In genomic region chr11:61659413-61660196, GRCh38 we compare ENCODE assay signal across 27 cellular contexts. TPM values are rescaled to one million over a fixed set of nuclear protein-coding genes. Genes with fewer than 3 reads are reported as not detected.
DNase-seq lines count a peak whose midpoint lies in the region; ATAC-seq and TF ChIP-seq lines count a peak whose summit lies in the region.
"Had no signal": no experiment of that assay in that cellular context is flagged by ENCODE, and none has a peak within 500 bp of the region (broad histone marks: within the 10 kb centered on the region; RNA-seq: fewer than 3 reads in every experiment).

No MANE protein-coding gene starts in this region.

- peaks cover 18% of the 10 kb centered on the region for H3K27me3 Mint-ChIP-seq in MCF 10A (ENCODE audit: insufficient read depth, unreplicated experiment)
- H3K27me3 Mint-ChIP-seq in endothelial cell (ENCODE audit: unreplicated experiment) = no peaks in the 10 kb centered on the region

- CTCF ChIA-PET in MCF 10A (lab: Yijun Ruan, JAX) = interaction anchor here (0.6 to 1.0 kb wide), 3 partner anchors 31 to 154 kb away, joined by 3 to 4 read pairs (median 3); no protein-coding TSS in a partner anchor

- no peak for TF ChIP-seq POLR2A in breast epithelium (IDR thresholded peaks at IDR 0.05)

- POLR2A ChIA-PET in MCF 10A (lab: Yijun Ruan, JAX) = interaction anchor here (0.6 kb wide), 1 partner anchor 1718 kb away, joined by 4 read pairs; no protein-coding TSS in a partner anchor

- H3K4me3 Mint-ChIP-seq in MCF 10A (ENCODE audit: unreplicated experiment) (no peak overlapping the region), endothelial cell (ENCODE audit: unreplicated experiment) (no peak overlapping the region)
- H3K4me3 Mint-ChIP-seq: activated CD8-positive, alpha-beta T cell treated with anti-CD3 and anti-CD28 coated beads, Interleukin-2, amount 10 ng/mL, durations not matched to agents 7 days and 5 days; activated naive CD4-positive, alpha-beta T cell treated with anti-CD3 and anti-CD28 coated beads, Interleukin-2, amount 10 ng/mL, durations not matched to agents 7 days and 5 days; central memory CD8-positive, alpha-beta T cell; nephron; stimulated activated naive B cell treated with anti-CD40 and anti-IgM and Interleukin-4, amounts not matched to agents 10 μg/mL and 1 μg/mL and 100 μg/mL, for 72 hours had no signal

- H3K36me3 ChIP-seq in breast epithelium = no peaks in the 10 kb centered on the region
- H3K36me3 ChIP-seq in upper lobe of right lung = no peaks in the 10 kb centered on the region
- H3K36me3 ChIP-seq: HAP-1, SJSA1, thoracic aorta had no signal

- H3K36me3 Mint-ChIP-seq in MCF 10A (ENCODE audit: insufficient read depth, unreplicated experiment) = no peaks in the 10 kb centered on the region
- no peaks in the 10 kb centered on the region for H3K36me3 Mint-ChIP-seq in endothelial cell (ENCODE audit: low read depth, unreplicated experiment)
- H3K36me3 Mint-ChIP-seq: activated naive CD4-positive, alpha-beta T cell treated with anti-CD3 and anti-CD28 coated beads, Interleukin-2, amount 10 ng/mL, durations not matched to agents 7 days and 5 days; stimulated activated naive B cell treated with anti-CD40 and anti-IgM and Interleukin-4, amounts not matched to agents 10 μg/mL and 1 μg/mL and 100 μg/mL, for 72 hours had no signal

- DNase-seq in MCF 10A (ENCODE audit: unreplicated experiment) = no peak
- no peak for DNase-seq in breast epithelium (ENCODE audit: low spot score in 2 of 2)
- DNase-seq in RKO (ENCODE audit: low spot score) = peak; percentile 23
- DNase-seq in endothelial cell (ENCODE audit: low spot score) = no peak
- DNase-seq in upper lobe of right lung = no peak
- no peak for DNase-seq in iPS-NIHi7 (ENCODE audit: extremely low spot score)
- no peak for DNase-seq in AG20443 (ENCODE audit: low spot score)
- DNase-seq in dorsolateral prefrontal cortex = no peak
- DNase-seq: ACHN; activated CD8-positive, alpha-beta T cell treated with anti-CD3 and anti-CD28 coated beads, Interleukin-2, amount 10 ng/mL, durations not matched to agents 7 days and 5 days; activated naive CD4-positive, alpha-beta T cell treated with anti-CD3 and anti-CD28 coated beads, Interleukin-2, amount 10 ng/mL, durations not matched to agents 7 days and 5 days; activated T-cell treated with anti-CD3 and anti-CD28 coated beads, Interleukin-2, amount 50 U/mL, for 48 hours; anterior cingulate cortex; Karpas-422; midbrain; NCI-H146; NCI-H524 treated with DMSO at 0.1 percent for 48 hours; stimulated activated CD4-positive, alpha-beta T cell treated with anti-CD3 and anti-CD28 coated beads, Interleukin-1b, Interleukin-23, amount 100 ng/mL, for 48 hours; stimulated activated naive B cell treated with anti-CD40 and anti-IgM and Interleukin-4, amounts not matched to agents 10 μg/mL and 1 μg/mL and 100 μg/mL, for 72 hours had no signal

- no peak overlapping the region for H3K27ac Mint-ChIP-seq in MCF 10A (ENCODE audit: low read depth, unreplicated experiment)
- H3K27ac Mint-ChIP-seq in endothelial cell (ENCODE audit: unreplicated experiment) = no peak overlapping the region
- H3K27ac Mint-ChIP-seq: activated CD8-positive, alpha-beta T cell treated with anti-CD3 and anti-CD28 coated beads, Interleukin-2, amount 10 ng/mL, durations not matched to agents 7 days and 5 days; activated naive CD4-positive, alpha-beta T cell treated with anti-CD3 and anti-CD28 coated beads, Interleukin-2, amount 10 ng/mL, durations not matched to agents 7 days and 5 days; nephron; stimulated activated naive B cell treated with anti-CD40 and anti-IgM and Interleukin-4, amounts not matched to agents 10 μg/mL and 1 μg/mL and 100 μg/mL, for 72 hours had no signal

- H3K4me1 ChIP-seq in breast epithelium (no peaks in the 10 kb centered on the region), upper lobe of right lung (no peaks in the 10 kb centered on the region)
- H3K4me1 ChIP-seq: SJSA1 had no signal

- no TSS peak for BruUV-seq in MCF 10A (replicated peaks; lab: Mats Ljungman, UMichigan)

- H3K4me3 ChIP-seq in breast epithelium = no peak overlapping the region
- H3K4me3 ChIP-seq in upper lobe of right lung = no peak overlapping the region
- H3K4me3 ChIP-seq in dorsolateral prefrontal cortex = no peak overlapping the region
- H3K4me3 ChIP-seq: HAP-1, SJSA1, thoracic aorta had no signal

- ATAC-seq in upper lobe of right lung = peak; percentile 24
- ATAC-seq: activated CD8-positive, alpha-beta T cell treated with anti-CD3 and anti-CD28 coated beads, Interleukin-2, amount 10 ng/mL, durations not matched to agents 7 days and 5 days; esophagus mucosa; left lobe of liver; stimulated activated naive B cell treated with anti-CD40 and anti-IgM and Interleukin-4, amounts not matched to agents 10 μg/mL and 1 μg/mL and 100 μg/mL, for 72 hours had no signal

- H3K27me3 ChIP-seq in breast epithelium (no peaks in the 10 kb centered on the region), upper lobe of right lung (no peaks in the 10 kb centered on the region), dorsolateral prefrontal cortex (no peaks in the 10 kb centered on the region)

- peaks cover 5% of the 10 kb centered on the region for H3K4me1 Mint-ChIP-seq in MCF 10A (ENCODE audit: insufficient read depth, unreplicated experiment)
- H3K4me1 Mint-ChIP-seq in endothelial cell (ENCODE audit: unreplicated experiment) = peaks cover 12% of the 10 kb centered on the region
- H3K4me1 Mint-ChIP-seq: activated naive CD4-positive, alpha-beta T cell treated with anti-CD3 and anti-CD28 coated beads, Interleukin-2, amount 10 ng/mL, durations not matched to agents 7 days and 5 days; central memory CD8-positive, alpha-beta T cell had no signal

- H3K27ac ChIP-seq in breast epithelium (no peak overlapping the region), upper lobe of right lung (no peak overlapping the region), dorsolateral prefrontal cortex (no peak overlapping the region)
- H3K27ac ChIP-seq: C4-2B, SJSA1, thoracic aorta had no signal

- intact Hi-C loops in MCF 10A (cut with micrococcal nuclease) (no loop called here), breast epithelium (cut with DNase I; ENCODE audit: low total_unique reads) (no loop called here), upper lobe of right lung (cut with DNase I) (no loop called here), dorsolateral prefrontal cortex (cut with DNase I) (no loop called here)

- H3K9me3 ChIP-seq in breast epithelium (no peaks in the 10 kb centered on the region), upper lobe of right lung (no peaks in the 10 kb centered on the region)
- H3K9me3 ChIP-seq: HAP-1, SJSA1, thoracic aorta had no signal

- peak; percentile 6 for TF ChIP-seq CTCF in MCF 10A (IDR thresholded peaks at IDR 0.05; ENCODE audit: unreplicated experiment)
- no peak for TF ChIP-seq CTCF in breast epithelium (IDR thresholded peaks at IDR 0.05)
- TF ChIP-seq CTCF in endothelial cell (IDR thresholded peaks at IDR 0.05; ENCODE audit: unreplicated experiment) = peak; percentile 45
- TF ChIP-seq CTCF in upper lobe of right lung (IDR thresholded peaks at IDR 0.05) = no peak
- no peak for TF ChIP-seq CTCF in dorsolateral prefrontal cortex (IDR thresholded peaks at IDR 0.05 in 54 of 56, conservative IDR thresholded peaks at IDR 0.05 in 2 of 56; ENCODE audit: low read depth in 1 of 56, partially characterized antibody in 56 of 56)

- no peaks in the 10 kb centered on the region for H3K9me3 Mint-ChIP-seq in MCF 10A (ENCODE audit: unreplicated experiment)
- no peaks in the 10 kb centered on the region for H3K9me3 Mint-ChIP-seq in endothelial cell (ENCODE audit: unreplicated experiment)
- H3K9me3 Mint-ChIP-seq: activated naive CD4-positive, alpha-beta T cell treated with anti-CD3 and anti-CD28 coated beads, Interleukin-2, amount 10 ng/mL, durations not matched to agents 7 days and 5 days; central memory CD8-positive, alpha-beta T cell; stimulated activated naive B cell treated with anti-CD40 and anti-IgM and Interleukin-4, amounts not matched to agents 10 μg/mL and 1 μg/mL and 100 μg/mL, for 72 hours had no signal

RNA-seq across cellular contexts. Expression of gene DAGLA, which starts 20.6 kb away (rescaled TPM):
- total RNA-seq in MCF 10A (2022) (1.0 and 1.5 TPM in 2 replicates), breast epithelium (1 to 10 TPM; 2.4 to 4.5 (median 3.3) TPM), endothelial cell (ENCODE audit: unreplicated experiment) (3.2 TPM), upper lobe of right lung (6.0 TPM), dorsolateral prefrontal cortex (10 to 100 TPM; 12.9 to 58.9 (median 36.2) TPM)

Comparison
In these comparisons a context has a peak if more than half of its experiments do, and no peak if none do; other contexts are left out.
1. CTCF ChIP-seq: peak in MCF 10A (single experiment) and endothelial cell (single experiment); none in breast epithelium (0 of 3), upper lobe of right lung (single experiment) and dorsolateral prefrontal cortex (0 of 56).